ENCODE assay signal across 8 cellular contexts in the genomic region with DNA sequence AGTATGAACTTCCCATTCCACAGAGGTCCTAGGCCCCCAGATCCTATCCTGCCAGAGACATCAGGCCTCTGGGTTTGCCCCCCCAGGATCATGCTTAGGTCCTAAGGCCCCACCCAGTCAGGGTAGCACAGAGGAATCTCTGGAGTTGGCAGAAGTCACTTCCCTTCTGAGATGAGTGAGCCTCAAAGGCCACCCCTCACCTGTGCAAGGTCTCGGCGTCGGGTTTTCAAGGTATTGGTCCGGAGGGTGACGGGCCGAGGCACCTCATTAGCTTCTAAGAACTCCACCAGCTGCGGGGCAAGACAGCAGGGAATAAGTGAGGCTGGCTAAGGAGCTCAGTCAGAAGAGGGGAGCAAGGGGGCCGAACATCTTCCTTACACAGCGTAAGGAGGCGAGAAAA.
"Had no signal": no experiment of that assay in that cellular context is flagged by ENCODE, and none has a peak within 500 bp of the region (broad histone marks: within the 10 kb centered on the region; RNA-seq: fewer than 3 reads in every experiment).

No MANE protein-coding gene starts in this region.

- H3K27me3 Mint-ChIP-seq: activated CD4-positive, alpha-beta T cell treated with anti-CD3 and anti-CD28 coated beads, Interleukin-2, amount 10 ng/mL, durations not matched to agents 24 days and 14 days; naive thymus-derived CD8-positive, alpha-beta T cell; T-cell had no signal

- H3K27ac ChIP-seq: SK-N-MC, tibial nerve had no signal

- ATAC-seq: right cardiac atrium had no signal

- H3K9me3 Mint-ChIP-seq: activated CD4-positive, alpha-beta T cell treated with anti-CD3 and anti-CD28 coated beads, Interleukin-2, amount 10 ng/mL, durations not matched to agents 24 days and 14 days; naive thymus-derived CD8-positive, alpha-beta T cell; T-cell; WTC11 had no signal

- H3K27me3 ChIP-seq: tibial nerve had no signal

- H3K4me3 ChIP-seq: mucosa of descending colon, SK-N-MC, tibial nerve had no signal

- H3K4me3 Mint-ChIP-seq: activated CD4-positive, alpha-beta T cell treated with anti-CD3 and anti-CD28 coated beads, Interleukin-2, amount 10 ng/mL, durations not matched to agents 24 days and 14 days; T-cell; WTC11 had no signal

- H3K27ac Mint-ChIP-seq: activated CD4-positive, alpha-beta T cell treated with anti-CD3 and anti-CD28 coated beads, Interleukin-2, amount 10 ng/mL, durations not matched to agents 24 days and 14 days; WTC11 had no signal
